1 cellular context compared by ENCODE assay signal in the genomic region with DNA sequence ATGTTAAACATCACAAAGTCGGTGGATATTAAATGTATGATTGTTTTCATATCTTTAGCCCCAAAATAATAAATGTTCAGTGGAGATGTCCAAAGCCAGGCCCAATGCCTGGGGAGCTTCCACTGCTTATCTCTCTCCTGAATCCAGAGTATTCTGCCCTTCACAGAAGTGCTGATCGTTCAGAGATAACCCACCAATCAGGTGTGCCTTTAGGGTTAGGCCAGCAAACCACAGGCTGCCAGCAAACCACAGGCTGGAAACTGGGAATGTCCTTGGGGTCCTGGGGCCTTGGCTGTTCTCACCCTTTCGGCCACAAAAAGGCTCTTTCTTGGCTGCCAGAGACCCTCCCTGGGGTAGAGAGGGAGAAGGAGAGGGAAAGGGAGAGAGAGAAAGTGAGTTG.
TF ChIP-seq lines count a peak whose summit lies in the region.

No MANE protein-coding gene starts in this region.

TF ChIP-seq in GM23338, 12 proteins besides CTCF, POLR2A, EP300 and RAD21:
- TF ChIP-seq ZNF462 (CRISPR knock-in tag; IDR thresholded peaks at IDR 0.05) (no peak), REST (IDR thresholded peaks at IDR 0.05; ENCODE audit: unreplicated experiment) (no peak), STAT1 (IDR thresholded peaks at IDR 0.05; ENCODE audit: unreplicated experiment) (no peak), EZH2 (IDR thresholded peaks at IDR 0.05; ENCODE audit: low read depth, unreplicated experiment) (no peak), CREB1 (CRISPR knock-in tag; IDR thresholded peaks at IDR 0.05; ENCODE audit: low read depth) (no peak), ZNF114 (CRISPR knock-in tag; IDR thresholded peaks at IDR 0.05) (no peak), JUNB (IDR thresholded peaks at IDR 0.05; ENCODE audit: unreplicated experiment) (no peak), POLR2AphosphoS5 (IDR thresholded peaks at IDR 0.05; ENCODE audit: low read depth) (no peak), ZNF331 (CRISPR knock-in tag; IDR thresholded peaks at IDR 0.05; ENCODE audit: low read depth) (no peak), NANOG (IDR thresholded peaks at IDR 0.05; ENCODE audit: borderline replicate concordance) (no peak), EZH2phosphoT487 (IDR thresholded peaks at IDR 0.05; ENCODE audit: unreplicated experiment) (no peak)
- TF ChIP-seq, protein P1, sequence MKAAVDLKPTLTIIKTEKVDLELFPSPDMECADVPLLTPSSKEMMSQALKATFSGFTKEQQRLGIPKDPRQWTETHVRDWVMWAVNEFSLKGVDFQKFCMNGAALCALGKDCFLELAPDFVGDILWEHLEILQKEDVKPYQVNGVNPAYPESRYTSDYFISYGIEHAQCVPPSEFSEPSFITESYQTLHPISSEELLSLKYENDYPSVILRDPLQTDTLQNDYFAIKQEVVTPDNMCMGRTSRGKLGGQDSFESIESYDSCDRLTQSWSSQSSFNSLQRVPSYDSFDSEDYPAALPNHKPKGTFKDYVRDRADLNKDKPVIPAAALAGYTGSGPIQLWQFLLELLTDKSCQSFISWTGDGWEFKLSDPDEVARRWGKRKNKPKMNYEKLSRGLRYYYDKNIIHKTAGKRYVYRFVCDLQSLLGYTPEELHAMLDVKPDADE (IDR thresholded peaks at IDR 0.05) = no peak
TF ChIP-seq in GM23338: peak in this region for 0.
